2 cellular contexts compared by ENCODE assay signal in the genomic region with DNA sequence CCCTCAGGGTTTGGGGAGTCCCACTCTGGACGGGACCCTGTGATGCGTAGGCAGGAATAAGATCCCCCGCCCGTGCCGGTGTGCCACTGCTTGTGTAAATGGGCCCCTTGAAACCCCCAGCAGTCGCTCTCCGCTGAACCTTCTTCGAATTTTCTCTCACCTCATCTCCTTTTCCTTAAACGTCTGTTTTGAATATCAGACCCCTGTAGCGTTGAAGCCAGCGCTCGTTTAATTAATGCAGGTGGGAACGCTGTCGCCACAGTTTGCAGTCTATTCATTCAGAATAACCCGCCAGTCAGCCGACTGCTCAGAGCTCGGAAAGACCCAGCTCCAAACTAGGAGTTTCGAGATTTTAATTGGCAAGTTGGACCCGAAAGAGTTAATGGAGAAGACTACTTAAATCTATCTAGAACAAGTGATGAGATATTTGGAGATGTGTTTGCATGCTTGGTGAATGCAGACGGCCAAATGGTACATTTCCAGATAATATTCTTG.
A peak's percentile ranks its signal among the peaks of the same experiment; 100 is the strongest.
TF ChIP-seq lines count a peak whose summit lies in the region.

No MANE protein-coding gene starts in this region.

TF ChIP-seq in Ishikawa, 13 proteins besides CTCF, POLR2A, EP300 and RAD21 (continued from another document):
- TF ChIP-seq REST (IDR thresholded peaks at IDR 0.05; ENCODE audit: low read depth), result no peak
- no peak for TF ChIP-seq FOXM1 (IDR thresholded peaks at IDR 0.05; ENCODE audit: borderline replicate concordance, low read depth)
- TF ChIP-seq, protein P1, sequence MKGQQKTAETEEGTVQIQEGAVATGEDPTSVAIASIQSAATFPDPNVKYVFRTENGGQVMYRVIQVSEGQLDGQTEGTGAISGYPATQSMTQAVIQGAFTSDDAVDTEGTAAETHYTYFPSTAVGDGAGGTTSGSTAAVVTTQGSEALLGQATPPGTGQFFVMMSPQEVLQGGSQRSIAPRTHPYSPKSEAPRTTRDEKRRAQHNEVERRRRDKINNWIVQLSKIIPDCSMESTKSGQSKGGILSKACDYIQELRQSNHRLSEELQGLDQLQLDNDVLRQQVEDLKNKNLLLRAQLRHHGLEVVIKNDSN (IDR thresholded peaks at IDR 0.05), result no peak
- no peak for TF ChIP-seq CEBPB (IDR thresholded peaks at IDR 0.05)

TF ChIP-seq in HepG2, 621 proteins besides CTCF, POLR2A, EP300 and RAD21 (continued from another document and continues in another):
- no peak for TF ChIP-seq CENPBD1 (CRISPR knock-in tag; IDR thresholded peaks at IDR 0.05; ENCODE audit: borderline replicate concordance, low read depth)
- TF ChIP-seq ZNF512B (CRISPR knock-in tag; IDR thresholded peaks at IDR 0.05; ENCODE audit: borderline replicate concordance), result 0 out of 2 replicates have a peak, but pooled peaks have one; percentile 10
- no peak for TF ChIP-seq TAF15 (IDR thresholded peaks at IDR 0.05; ENCODE audit: low read depth, low read length, poor library complexity, severe bottlenecking)
- TF ChIP-seq ZNF207 (IDR thresholded peaks at IDR 0.05; ENCODE audit: borderline replicate concordance), result no peak
- no peak for TF ChIP-seq RXRA (CRISPR knock-in tag; IDR thresholded peaks at IDR 0.05)
- no peak for TF ChIP-seq SIX1 (CRISPR knock-in tag; IDR thresholded peaks at IDR 0.05; ENCODE audit: borderline replicate concordance)
- no peak for TF ChIP-seq ZHX2 (IDR thresholded peaks at IDR 0.05; ENCODE audit: low read depth)
- TF ChIP-seq ZHX2 (CRISPR knock-in tag; IDR thresholded peaks at IDR 0.05; ENCODE audit: borderline replicate concordance), result 0 out of 2 replicates have a peak, but pooled peaks have one; percentile 16
- no peak for TF ChIP-seq ZSCAN31 (CRISPR knock-in tag; IDR thresholded peaks at IDR 0.05; ENCODE audit: low read depth)
- peak; percentile 36; the same call in 1 of the 2 replicates for TF ChIP-seq ZNF772 (CRISPR knock-in tag; IDR thresholded peaks at IDR 0.05)
- TF ChIP-seq E2F5 (CRISPR knock-in tag; conservative IDR thresholded peaks at IDR 0.05), result no peak
- TF ChIP-seq, protein P2, sequence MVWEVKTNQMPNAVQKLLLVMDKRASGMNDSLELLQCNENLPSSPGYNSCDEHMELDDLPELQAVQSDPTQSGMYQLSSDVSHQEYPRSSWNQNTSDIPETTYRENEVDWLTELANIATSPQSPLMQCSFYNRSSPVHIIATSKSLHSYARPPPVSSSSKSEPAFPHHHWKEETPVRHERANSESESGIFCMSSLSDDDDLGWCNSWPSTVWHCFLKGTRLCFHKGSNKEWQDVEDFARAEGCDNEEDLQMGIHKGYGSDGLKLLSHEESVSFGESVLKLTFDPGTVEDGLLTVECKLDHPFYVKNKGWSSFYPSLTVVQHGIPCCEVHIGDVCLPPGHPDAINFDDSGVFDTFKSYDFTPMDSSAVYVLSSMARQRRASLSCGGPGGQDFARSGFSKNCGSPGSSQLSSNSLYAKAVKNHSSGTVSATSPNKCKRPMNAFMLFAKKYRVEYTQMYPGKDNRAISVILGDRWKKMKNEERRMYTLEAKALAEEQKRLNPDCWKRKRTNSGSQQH (CRISPR knock-in tag; IDR thresholded peaks at IDR 0.05; ENCODE audit: low read depth), result no peak
- no peak for TF ChIP-seq HIVEP1 (CRISPR knock-in tag; IDR thresholded peaks at IDR 0.05)
- TF ChIP-seq IKZF5 (CRISPR knock-in tag; IDR thresholded peaks at IDR 0.05), result no peak
- TF ChIP-seq TRAFD1 (CRISPR knock-in tag; IDR thresholded peaks at IDR 0.05; ENCODE audit: borderline replicate concordance), result no peak
- no peak for TF ChIP-seq KLF12 (CRISPR knock-in tag; IDR thresholded peaks at IDR 0.05; ENCODE audit: borderline replicate concordance)
- TF ChIP-seq HNF1B (CRISPR knock-in tag; IDR thresholded peaks at IDR 0.05), result no peak
- no peak for TF ChIP-seq KAT2B (IDR thresholded peaks at IDR 0.05; ENCODE audit: borderline replicate concordance, low read depth, low read length)
- TF ChIP-seq DNMT3B (CRISPR knock-in tag; conservative IDR thresholded peaks at IDR 0.05), result no peak
- TF ChIP-seq, protein P3, sequence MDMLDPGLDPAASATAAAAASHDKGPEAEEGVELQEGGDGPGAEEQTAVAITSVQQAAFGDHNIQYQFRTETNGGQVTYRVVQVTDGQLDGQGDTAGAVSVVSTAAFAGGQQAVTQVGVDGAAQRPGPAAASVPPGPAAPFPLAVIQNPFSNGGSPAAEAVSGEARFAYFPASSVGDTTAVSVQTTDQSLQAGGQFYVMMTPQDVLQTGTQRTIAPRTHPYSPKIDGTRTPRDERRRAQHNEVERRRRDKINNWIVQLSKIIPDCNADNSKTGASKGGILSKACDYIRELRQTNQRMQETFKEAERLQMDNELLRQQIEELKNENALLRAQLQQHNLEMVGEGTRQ (IDR thresholded peaks at IDR 0.05; ENCODE audit: low read depth, low read length), result no peak
- TF ChIP-seq, protein P3 (CRISPR knock-in tag; IDR thresholded peaks at IDR 0.05; ENCODE audit: borderline replicate concordance), result no peak
- no peak for TF ChIP-seq RBM22 (optimal IDR thresholded peaks at IDR 0.05; ENCODE audit: low read length)
- TF ChIP-seq ZNF652 (CRISPR knock-in tag; IDR thresholded peaks at IDR 0.05; ENCODE audit: borderline replicate concordance, low read depth), result peak; percentile 83
- TF ChIP-seq, protein P4, sequence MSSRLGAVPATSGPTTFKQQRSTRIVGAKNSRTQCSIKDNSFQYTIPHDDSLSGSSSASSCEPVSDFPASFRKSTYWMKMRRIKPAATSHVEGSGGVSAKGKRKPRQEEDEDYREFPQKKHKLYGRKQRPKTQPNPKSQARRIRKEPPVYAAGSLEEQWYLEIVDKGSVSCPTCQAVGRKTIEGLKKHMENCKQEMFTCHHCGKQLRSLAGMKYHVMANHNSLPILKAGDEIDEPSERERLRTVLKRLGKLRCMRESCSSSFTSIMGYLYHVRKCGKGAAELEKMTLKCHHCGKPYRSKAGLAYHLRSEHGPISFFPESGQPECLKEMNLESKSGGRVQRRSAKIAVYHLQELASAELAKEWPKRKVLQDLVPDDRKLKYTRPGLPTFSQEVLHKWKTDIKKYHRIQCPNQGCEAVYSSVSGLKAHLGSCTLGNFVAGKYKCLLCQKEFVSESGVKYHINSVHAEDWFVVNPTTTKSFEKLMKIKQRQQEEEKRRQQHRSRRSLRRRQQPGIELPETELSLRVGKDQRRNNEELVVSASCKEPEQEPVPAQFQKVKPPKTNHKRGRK (CRISPR knock-in tag; IDR thresholded peaks at IDR 0.05), result no peak
- 0 out of 2 replicates have a peak, but pooled peaks have one; percentile 15 for TF ChIP-seq CBX5 (CRISPR knock-in tag; IDR thresholded peaks at IDR 0.05; ENCODE audit: borderline replicate concordance)
- TF ChIP-seq ZNF414 (CRISPR knock-in tag; IDR thresholded peaks at IDR 0.05), result 0 out of 2 replicates have a peak, but pooled peaks have one; percentile 16
